In genomic region chr6:42050011-42050896, GRCh38 we compare ENCODE assay signal across 1 cellular context.
TF ChIP-seq lines count a peak whose summit lies in the region.

TAF8 (plus strand) TSS chr6:42050524; CDS start chr6:42050542, 18 bp downstream.

TF ChIP-seq in HEK293, 187 proteins besides CTCF, POLR2A, EP300 and RAD21 (continued from another document):
- peak; percentile 78 for TF ChIP-seq ZBTB10 (tag by site-specific recombination; IDR thresholded peaks at IDR 0.05)
- TF ChIP-seq GFI1B (tag by site-specific recombination; IDR thresholded peaks at IDR 0.05), result no peak
- TF ChIP-seq FEZF1 (tag by site-specific recombination; IDR thresholded peaks at IDR 0.05), result no peak
- TF ChIP-seq ZNF791 (tag by site-specific recombination; IDR thresholded peaks at IDR 0.05), result no peak
- TF ChIP-seq ZNF561 (tag by site-specific recombination; IDR thresholded peaks at IDR 0.05; ENCODE audit: borderline replicate concordance), result no peak; the same call in none of the 2 replicates
- TF ChIP-seq ZNF223 (tag by site-specific recombination; IDR thresholded peaks at IDR 0.05), result no peak
- TF ChIP-seq PRDM6 (tag by site-specific recombination; IDR thresholded peaks at IDR 0.05), result no peak; the same call in 1 of the 2 replicates
- TF ChIP-seq ZEB2 (tag by site-specific recombination; IDR thresholded peaks at IDR 0.05), result peak; percentile 94
- no peak for TF ChIP-seq INSM2 (tag by site-specific recombination; IDR thresholded peaks at IDR 0.05)
- no peak for TF ChIP-seq ZNF664 (tag by site-specific recombination; IDR thresholded peaks at IDR 0.05)
- TF ChIP-seq ZNF629 (tag by site-specific recombination; IDR thresholded peaks at IDR 0.05), result peak; percentile 70
- no peak for TF ChIP-seq ZIC2 (tag by site-specific recombination; IDR thresholded peaks at IDR 0.05)
- TF ChIP-seq ZNF140 (tag by site-specific recombination; IDR thresholded peaks at IDR 0.05), result no peak
- no peak for TF ChIP-seq ZNF645 (tag by site-specific recombination; IDR thresholded peaks at IDR 0.05)
- TF ChIP-seq ZNF280D (tag by site-specific recombination; IDR thresholded peaks at IDR 0.05), result no peak
- TF ChIP-seq HIC1 (tag by site-specific recombination; IDR thresholded peaks at IDR 0.05), result no peak
- TF ChIP-seq ZNF830 (tag by site-specific recombination; IDR thresholded peaks at IDR 0.05; ENCODE audit: low read depth), result no peak
- no peak for TF ChIP-seq ZNF624 (tag by site-specific recombination; IDR thresholded peaks at IDR 0.05)
- no peak for TF ChIP-seq ZNF837 (tag by site-specific recombination; IDR thresholded peaks at IDR 0.05)
- TF ChIP-seq ZBTB11 (tag by site-specific recombination; conservative IDR thresholded peaks at IDR 0.05; ENCODE audit: low read depth), result peak; percentile 79
- no peak for TF ChIP-seq HOXD13 (CRISPR knock-in tag; IDR thresholded peaks at IDR 0.05; ENCODE audit: borderline replicate concordance)
- no peak for TF ChIP-seq ZNF473 (tag by site-specific recombination; IDR thresholded peaks at IDR 0.05)
- TF ChIP-seq SCRT2 (tag by site-specific recombination; IDR thresholded peaks at IDR 0.05), result 0 out of 2 replicates have a peak, but pooled peaks have one; percentile 57
- peak; percentile 74 for TF ChIP-seq ZSCAN4 (tag by site-specific recombination; IDR thresholded peaks at IDR 0.05)
- no peak for TF ChIP-seq ZNF571 (tag by site-specific recombination; IDR thresholded peaks at IDR 0.05)
- no peak for TF ChIP-seq OVOL3 (tag by site-specific recombination; IDR thresholded peaks at IDR 0.05)
- TF ChIP-seq YY1 (tag by site-specific recombination; IDR thresholded peaks at IDR 0.05), result peak; percentile 96
- no peak for TF ChIP-seq ZNF169 (tag by site-specific recombination; IDR thresholded peaks at IDR 0.05)
- peak; percentile 96 for TF ChIP-seq ZNF501 (tag by site-specific recombination; IDR thresholded peaks at IDR 0.05)
- peak; percentile 61; the same call in 1 of the 2 replicates for TF ChIP-seq KLF1 (tag by site-specific recombination; IDR thresholded peaks at IDR 0.05)
- TF ChIP-seq ZSCAN16 (tag by site-specific recombination; IDR thresholded peaks at IDR 0.05), result no peak
- peak; percentile 86; the same call in 1 of the 2 replicates for TF ChIP-seq ZNF394 (tag by site-specific recombination; IDR thresholded peaks at IDR 0.05; ENCODE audit: borderline replicate concordance)
- no peak for TF ChIP-seq ZNF114 (tag by site-specific recombination; IDR thresholded peaks at IDR 0.05)
- no peak for TF ChIP-seq ZNF121 (tag by site-specific recombination; IDR thresholded peaks at IDR 0.05)
- TF ChIP-seq ZNF48 (tag by site-specific recombination; IDR thresholded peaks at IDR 0.05), result no peak
- TF ChIP-seq WT1 (tag by site-specific recombination; IDR thresholded peaks at IDR 0.05), result peak; percentile 47; the same call in 1 of the 2 replicates
- TF ChIP-seq ZNF138 (tag by site-specific recombination; IDR thresholded peaks at IDR 0.05; ENCODE audit: borderline replicate concordance), result no peak
- no peak for TF ChIP-seq ZBTB21 (tag by site-specific recombination; IDR thresholded peaks at IDR 0.05)
